In the genomic region with DNA sequence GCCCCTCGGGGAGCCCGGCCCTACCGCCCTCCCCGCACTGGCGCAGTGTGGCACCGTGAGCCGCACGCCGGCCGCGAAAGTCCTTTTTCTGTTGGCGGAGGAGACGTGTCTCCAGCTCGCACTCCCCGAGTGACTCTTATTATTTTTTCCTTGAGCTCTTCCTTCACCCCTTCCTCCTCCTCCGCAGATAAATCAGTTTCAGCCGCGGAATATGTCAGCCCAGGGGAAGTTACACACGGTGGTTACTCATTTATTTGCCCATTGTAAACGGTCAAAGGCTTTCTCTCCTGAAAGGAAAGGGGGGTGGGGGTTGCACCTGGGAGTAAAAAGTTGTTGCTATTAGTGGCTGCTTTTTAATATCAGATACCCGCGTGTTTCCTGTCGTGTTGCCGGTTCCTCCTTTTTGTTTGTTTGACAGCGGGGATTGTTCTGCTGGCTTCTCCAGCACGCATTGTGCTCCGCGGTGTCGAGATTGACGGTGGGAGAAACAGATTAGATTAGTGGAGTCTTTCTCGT, we compare ENCODE assay signal across 8 cellular contexts. TPM values are rescaled to one million over a fixed set of nuclear protein-coding genes. Genes with fewer than 3 reads are reported as not detected.
DNase-seq lines count a peak whose midpoint lies in the region; ATAC-seq lines count a peak whose summit lies in the region.

No MANE protein-coding gene starts in this region.

- no peak overlapping the region for H3K27ac ChIP-seq in urinary bladder (ENCODE audit: low read depth)

- H3K4me3 ChIP-seq in endocrine pancreas (ENCODE audit: control insufficient read depth, insufficient read depth, low read length), result peak overlapping the region; percentile 90
- peak overlapping the region; percentile 90 for H3K4me3 ChIP-seq in urinary bladder (ENCODE audit: low read depth, low read length)

- no peaks in the 10 kb centered on the region for H3K27me3 ChIP-seq in endocrine pancreas (ENCODE audit: control insufficient read depth, insufficient read depth, low read length)

- H3K9me3 Mint-ChIP-seq in naive B cell, result no peaks in the 10 kb centered on the region

- no peak for DNase-seq in activated CD4-positive, CD25-positive, alpha-beta regulatory T cell (lab: John Stamatoyannopoulos, UW)
- DNase-seq in T-helper 17 cell (no peak), naive B cell (no peak), NCI-H345 treated with DMSO at 0.1 percent for 48 hours (lab: John Stamatoyannopoulos, UW; ENCODE audit: unreplicated experiment) (no peak)

- peak overlapping the region; percentile 93 for H3K4me3 Mint-ChIP-seq in T-helper 17 cell
- H3K4me3 Mint-ChIP-seq in naive B cell, result peak overlapping the region; percentile 89 to 100 (median 96)

- no peaks in the 10 kb centered on the region for H3K36me3 ChIP-seq in endocrine pancreas (ENCODE audit: control insufficient read depth, insufficient read depth, low read length)
- no peaks in the 10 kb centered on the region for H3K36me3 ChIP-seq in urinary bladder (ENCODE audit: insufficient read depth)

- peak; percentile 10 to 34 for ATAC-seq in activated CD4-positive, CD25-positive, alpha-beta regulatory T cell treated with anti-CD3 and anti-CD28 coated beads, Interleukin-2, amount 50 U/mL, for 24 hours
- peak; percentile 21 for ATAC-seq in HG02970 (IDR thresholded peaks at IDR 0.05; ENCODE audit: low FRiP score, unreplicated experiment)
- ATAC-seq in T-helper 17 cell, result peak; percentile 14
- ATAC-seq in naive B cell (ENCODE audit: low read depth in 2 of 2), result peak; percentile 23 to 24

- H3K9me3 ChIP-seq in T-helper 17 cell (ENCODE audit: control insufficient read depth, low read length, poor library complexity, severe bottlenecking) (no peaks in the 10 kb centered on the region), endocrine pancreas (ENCODE audit: control insufficient read depth, low read length) (no peaks in the 10 kb centered on the region)

- H3K27ac Mint-ChIP-seq in T-helper 17 cell (peak overlapping the region; percentile 74), naive B cell (peak overlapping the region; percentile 61 to 95 (median 88))

- under 1% methylated on average over 31 of the region's 31 CpGs for WGBS in urinary bladder

- peak overlapping the region; percentile 78 for H3K9ac ChIP-seq in endocrine pancreas (ENCODE audit: control insufficient read depth, insufficient read depth, low read length)

- peaks cover 50% of the 10 kb centered on the region for H3K27me3 Mint-ChIP-seq in T-helper 17 cell
- H3K27me3 Mint-ChIP-seq in naive B cell, result peaks cover 0 to 19% (median 12%) of the 10 kb centered on the region in 3 donors

- H3K4me1 Mint-ChIP-seq in T-helper 17 cell (peaks cover 23% of the 10 kb centered on the region), naive B cell (peaks cover 42 to 49% (median 48%) of the 10 kb centered on the region in 3 donors)

- H3K4me1 ChIP-seq in endocrine pancreas (ENCODE audit: control insufficient read depth, insufficient read depth, low read length) (peaks cover 12% of the 10 kb centered on the region), urinary bladder (ENCODE audit: insufficient read depth) (no peaks in the 10 kb centered on the region)

- H3K36me3 Mint-ChIP-seq in T-helper 17 cell (ENCODE audit: low read depth) (peaks cover 3% of the 10 kb centered on the region), naive B cell (no peaks in the 10 kb centered on the region)

RNA-seq across cellular contexts. Expression of gene CRIM1, which starts 1.5 kb away (rescaled TPM):
- 1 to 10 TPM; 2.2 to 2.3 TPM for total RNA-seq in T-helper 17 cell
- polyA plus RNA-seq in naive B cell (ENCODE audit: low read depth in 6 of 6), result 1 to 10 TPM; 1.1 to 5.3 (median 2.7) TPM
- 78.0 TPM for total RNA-seq in urinary bladder
- polyA plus RNA-seq in urinary bladder, result 36.6 TPM

Comparison
In these comparisons a context has a peak if more than half of its experiments do, and no peak if none do; other contexts are left out.
1. RNA of gene CRIM1, which starts 1.5 kb away (total RNA-seq): 78.0 TPM in urinary bladder (single experiment); 2.2 to 2.3 TPM in T-helper 17 cell; every median in the first group is over 10 times any median in the second.
2. Peak in every context shown above with its lines, with median percentiles within 50 percentile points of each other: ATAC-seq.